Comparison of ENCODE assay signal across 10 cellular contexts in the genomic region with DNA sequence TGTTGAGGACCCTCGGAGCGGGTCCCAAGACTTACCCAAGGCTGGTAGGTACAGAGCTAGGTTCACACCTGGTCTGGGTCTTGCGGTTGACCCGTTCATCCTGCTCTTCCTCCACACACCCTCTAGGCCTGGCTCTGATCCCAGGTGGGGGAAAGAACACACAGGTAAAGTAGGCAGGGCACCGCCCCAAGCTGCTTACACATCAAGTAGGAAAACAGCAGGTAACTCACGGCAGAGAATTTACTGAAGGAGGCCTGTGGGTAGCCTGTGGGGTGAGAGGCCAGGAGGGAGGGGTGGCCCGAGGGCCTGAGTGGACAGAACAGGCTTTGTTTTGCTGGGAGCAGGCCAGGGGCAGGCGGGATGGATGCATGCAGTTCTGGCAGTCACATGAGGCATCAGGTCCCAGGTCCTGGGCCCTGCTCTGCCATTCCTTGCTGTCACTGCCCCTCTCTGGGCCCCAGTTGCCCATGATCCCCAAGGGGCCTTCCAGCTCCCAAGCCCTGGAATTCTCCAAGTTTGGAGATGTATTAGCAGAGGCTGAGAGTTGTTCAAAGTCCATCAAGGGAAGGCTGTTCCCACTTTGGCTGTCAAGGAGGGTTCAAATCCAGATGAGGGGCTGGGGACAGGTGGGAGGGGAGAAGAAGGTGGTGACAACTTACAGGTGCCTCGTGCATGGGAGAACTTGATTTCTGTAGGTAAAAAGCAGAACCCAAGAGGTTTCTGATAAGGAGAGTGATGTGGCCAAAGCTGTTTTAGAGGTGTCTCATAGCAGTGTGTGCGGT. TPM values are rescaled to one million over a fixed set of nuclear protein-coding genes. Genes with fewer than 3 reads are reported as not detected.
DNase-seq lines count a peak whose midpoint lies in the region; ATAC-seq and TF ChIP-seq lines count a peak whose summit lies in the region.
"Had no signal": no experiment of that assay in that cellular context is flagged by ENCODE, and none has a peak within 500 bp of the region (broad histone marks: within the 10 kb centered on the region; RNA-seq: fewer than 3 reads in every experiment).

No MANE protein-coding gene starts in this region.

- peaks cover 2% of the 10 kb centered on the region for H3K36me3 ChIP-seq in mammary epithelial cell (ENCODE audit: insufficient read depth, low read length)
- H3K36me3 ChIP-seq in lung (ENCODE audit: control insufficient read depth in 2 of 2, insufficient read depth in 2 of 2, low read length in 2 of 2) = no peaks in the 10 kb centered on the region
- no peaks in the 10 kb centered on the region for H3K36me3 ChIP-seq in thyroid gland

- TF ChIP-seq CTCF in mammary epithelial cell (conservative IDR thresholded peaks at IDR 0.05 in 1 of 2, IDR thresholded peaks at IDR 0.05 in 1 of 2; ENCODE audit: extremely low read depth in 1 of 2, insufficient read depth in 1 of 2, low read depth in 1 of 2, low read length in 2 of 2) (no peak), lung (IDR thresholded peaks at IDR 0.05; ENCODE audit: control extremely low read depth, extremely low read depth) (no peak), thyroid gland (IDR thresholded peaks at IDR 0.05) (peak in 1 of 6 experiments; percentile 9)

- no peak overlapping the region for H3K4me3 ChIP-seq in mammary epithelial cell (replicated peaks in 1 of 3; ENCODE audit: insufficient read depth in 1 of 3, low read depth in 2 of 3, low read length in 3 of 3)
- H3K4me3 ChIP-seq in lung = no peak overlapping the region
- no peak overlapping the region for H3K4me3 ChIP-seq in thyroid gland (replicated peaks in 1 of 3)

- BruUV-seq in mammary epithelial cell (replicated peaks; lab: Mats Ljungman, UMichigan) = no TSS peak

- WGBS in mammary epithelial cell (ENCODE audit: low coverage, missing lambda C conversion rate) = 19% methylated on average over 6 of the region's 10 CpGs
- WGBS in lung, 2 donors = 77 to 85% methylated on average over 10 of the region's 10 CpGs
- WGBS in thyroid gland, 2 donors = 40 to 50% methylated on average over 10 of the region's 10 CpGs

- H4K20me1 ChIP-seq in mammary epithelial cell (ENCODE audit: insufficient read depth, low read length) = peaks cover 7% of the 10 kb centered on the region

- peaks cover 99% of the 10 kb centered on the region for H3K79me2 ChIP-seq in mammary epithelial cell (ENCODE audit: insufficient read depth, low read length)

- peaks cover 86% of the 10 kb centered on the region for H3K4me1 ChIP-seq in mammary epithelial cell (ENCODE audit: insufficient read depth, low read length)
- peaks cover 0 to 16% of the 10 kb centered on the region in 2 donors for H3K4me1 ChIP-seq in lung (ENCODE audit: control insufficient read depth in 2 of 2, insufficient read depth in 2 of 2, low read length in 2 of 2)
- peaks cover 57 to 89% of the 10 kb centered on the region in 2 donors for H3K4me1 ChIP-seq in thyroid gland

- dilution Hi-C loops in mammary epithelial cell (cut with HindIII; ENCODE audit: low sequenced_read_pairs) = no loop called here

- H3K4me2 ChIP-seq in mammary epithelial cell (ENCODE audit: insufficient read depth, low read depth, low read length) = peak overlapping the region; percentile 35

- DNase-seq in NCI-H748 (lab: John Stamatoyannopoulos, UW; ENCODE audit: unreplicated experiment) (peak; percentile 9), NCI-H748 treated with DMSO at 0.1 percent for 48 hours (lab: John Stamatoyannopoulos, UW) (no peak), mammary epithelial cell (peak; percentile 98), lung (ENCODE audit: low spot score) (peak; percentile 61), thyroid gland (peak; percentile 92 to 95), NCI-H82 treated with DMSO at 0.1 percent for 48 hours (lab: John Stamatoyannopoulos, UW; ENCODE audit: unreplicated experiment) (no peak)
- no peak for DNase-seq in effector CD8-positive, alpha-beta T cell (lab: John Stamatoyannopoulos, UW)
- DNase-seq: activated CD4-positive, alpha-beta T cell treated with anti-CD3 and anti-CD28 coated beads, Interleukin-2, amount 10 ng/mL, durations not matched to agents 24 days and 14 days; foreskin melanocyte had no signal

- no peak overlapping the region for H2AFZ ChIP-seq in mammary epithelial cell (ENCODE audit: low read depth, low read length)

- no peaks in the 10 kb centered on the region for H3K9me3 ChIP-seq in mammary epithelial cell (replicated peaks; ENCODE audit: insufficient read depth, low read length)
- no peaks in the 10 kb centered on the region for H3K9me3 ChIP-seq in lung (ENCODE audit: control insufficient read depth in 2 of 2, insufficient read depth in 1 of 2, low read length in 1 of 2)
- H3K9me3 ChIP-seq in thyroid gland = no peaks in the 10 kb centered on the region

- ATAC-seq in lung (ENCODE audit: insufficient read depth, low FRiP score) = peak; percentile 8
- ATAC-seq in HG03342 (IDR thresholded peaks at IDR 0.05; ENCODE audit: unreplicated experiment) = no peak

- CTCF ChIA-PET in mammary epithelial cell (lab: Charles Lee; ENCODE audit: low non-redundant PET) = no interaction called here

- in situ Hi-C loops in mammary epithelial cell (cut with MboI; ENCODE audit: low sequenced_read_pairs in 2 of 2) = no loop called here

- peak overlapping the region; percentile 30 for H3K9ac ChIP-seq in mammary epithelial cell (ENCODE audit: insufficient read depth, low read length)

- TF ChIP-seq POLR2A in thyroid gland (IDR thresholded peaks at IDR 0.05) = peak in 1 of 2 donors; percentile 9

- H3K27me3 ChIP-seq in mammary epithelial cell (ENCODE audit: insufficient read depth, low read length) = no peaks in the 10 kb centered on the region
- H3K27me3 ChIP-seq in lung (ENCODE audit: control insufficient read depth, insufficient read depth) = no peaks in the 10 kb centered on the region
- no peaks in the 10 kb centered on the region for H3K27me3 ChIP-seq in thyroid gland

- H3K27ac ChIP-seq in mammary epithelial cell (ENCODE audit: insufficient read depth, low read depth, low read length) (peak overlapping the region; percentile 74), lung (ENCODE audit: low read depth in 1 of 2, low read length in 1 of 2) (no peak overlapping the region), thyroid gland (peak overlapping the region; percentile 72 to 87 (median 81))

- intact Hi-C loops in mammary epithelial cell (cut with micrococcal nuclease) = loop anchor here (10.0 kb wide), 1 partner anchor 554 kb away; no protein-coding TSS in a partner anchor
- intact Hi-C loops in thyroid gland (cut with DNase I) = no loop called here

RNA-seq across cellular contexts. Expression of gene TSKU, which starts 5.7 kb away (rescaled TPM):
- 10 to 100 TPM; 41.3 to 49.6 TPM for total RNA-seq in mammary epithelial cell
- 51.9 TPM for polyA plus RNA-seq in mammary epithelial cell
- polyA minus RNA-seq in mammary epithelial cell = 57.2 TPM
- 10 to 100 TPM; 12.6 to 18.6 TPM for total RNA-seq in lung
- 10 to 100 TPM in 1 of 2 donors, 1 to 10 TPM in 1; 3.7 to 10.6 TPM for polyA plus RNA-seq in lung
- 100 to 1,000 TPM in 2 of 4 donors, 10 to 100 TPM in 2; 95.6 to 152 (median 99.2) TPM for total RNA-seq in thyroid gland

Comparison
In these comparisons a context has a peak if more than half of its experiments do, and no peak if none do; other contexts are left out.
1. DNase-seq: peak in NCI-H748 (single experiment), mammary epithelial cell (single experiment), lung (single experiment) and thyroid gland (2 of 2); none in NCI-H748 treated with DMSO at 0.1 percent for 48 hours (single experiment), NCI-H82 treated with DMSO at 0.1 percent for 48 hours (single experiment) and effector CD8-positive, alpha-beta T cell (single experiment).
2. H3K27ac ChIP-seq: peak in mammary epithelial cell (single experiment) and thyroid gland (3 of 3); none in lung (0 of 2).